Comparison of ENCODE assay signal across 14 cellular contexts in the genomic region with DNA sequence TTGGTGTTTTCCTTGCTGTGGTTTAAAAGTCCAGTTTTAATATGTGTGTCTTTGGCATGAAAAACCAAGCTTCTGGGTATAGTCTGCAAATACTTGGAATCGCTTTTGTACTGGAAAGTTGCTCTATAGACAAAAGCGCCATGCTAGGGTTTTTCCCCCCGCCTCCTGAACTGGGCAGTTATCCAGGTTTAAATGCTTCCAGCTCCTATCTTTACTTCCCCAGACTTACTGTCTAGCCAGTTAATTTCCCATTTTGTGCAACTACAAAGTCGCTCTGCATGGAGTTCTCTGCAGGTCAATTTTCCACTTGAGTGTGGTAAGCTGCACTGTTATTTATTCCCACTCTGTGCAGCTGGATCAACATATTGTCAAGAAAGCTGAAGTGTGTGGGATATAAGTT. TPM values are rescaled to one million over a fixed set of nuclear protein-coding genes. Genes with fewer than 3 reads are reported as not detected.
A peak's percentile ranks its signal among the peaks of the same experiment; 100 is the strongest.
DNase-seq lines count a peak whose midpoint lies in the region; ATAC-seq and TF ChIP-seq lines count a peak whose summit lies in the region.
"Had no signal": no experiment of that assay in that cellular context is flagged by ENCODE, and none has a peak within 500 bp of the region (broad histone marks: within the 10 kb centered on the region; RNA-seq: fewer than 3 reads in every experiment).

No MANE protein-coding gene starts in this region.

- ATAC-seq in GM23338 (no peak), GM19023 (IDR thresholded peaks at IDR 0.05; ENCODE audit: unreplicated experiment) (no peak)
- ATAC-seq: GM12878 had no signal

- peak overlapping the region; percentile 75 for H3K27ac Mint-ChIP-seq in GM23338
- H3K27ac Mint-ChIP-seq in neural progenitor cell, result no peak overlapping the region
- H3K27ac Mint-ChIP-seq: activated naive CD4-positive, alpha-beta T cell treated with anti-CD3 and anti-CD28 coated beads, Interleukin-2, amount 10 ng/mL, durations not matched to agents 7 days and 5 days had no signal

- DNase-seq in GM23338 (ENCODE audit: low spot score), result no peak
- DNase-seq in NCI-H2196 (lab: John Stamatoyannopoulos, UW; ENCODE audit: unreplicated experiment), result peak; percentile 39
- DNase-seq in coronary artery (ENCODE audit: low spot score), result no peak
- no peak for DNase-seq in neural progenitor cell (ENCODE audit: low spot score)
- DNase-seq in stimulated activated naive CD4-positive, alpha-beta T cell treated with Interleukin-2 at 50 U/mL for 16 hours (lab: John Stamatoyannopoulos, UW), result no peak
- DNase-seq in uterus, result no peak
- DNase-seq: activated CD4-positive, alpha-beta T cell treated with anti-CD3 and anti-CD28 coated beads, Interleukin-2, amount 50 U/mL, for 1 hour; activated naive CD4-positive, alpha-beta T cell treated with anti-CD3 and anti-CD28 coated beads, Interleukin-2, amount 10 ng/mL, durations not matched to agents 7 days and 5 days; NCI-H526 treated with DMSO at 0.1 percent for 48 hours; stimulated activated CD4-positive, alpha-beta T cell treated with anti-CD3 and anti-CD28 coated beads, Interleukin-2, amount 100 ng/mL, for 48 hours; SW 1271 had no signal

- intact Hi-C loops in uterus (cut with DNase I; ENCODE audit: low total_unique reads), result loop anchor here (10.0 kb wide), 1 partner anchor 140 kb away; no protein-coding TSS in a partner anchor

- H3K4me1 ChIP-seq in GM23338 (ENCODE audit: insufficient read depth) (peaks cover 50% of the 10 kb centered on the region), neural progenitor cell (peaks cover 20% of the 10 kb centered on the region), uterus (peaks cover 0 to 9% of the 10 kb centered on the region in 2 donors)

- TF ChIP-seq CTCF in GM23338 (conservative IDR thresholded peaks at IDR 0.05; ENCODE audit: low read depth in 2 of 2) (no peak), coronary artery (IDR thresholded peaks at IDR 0.05) (no peak), neural progenitor cell (IDR thresholded peaks at IDR 0.05) (no peak), uterus (IDR thresholded peaks at IDR 0.05) (no peak)

- peaks cover 10% of the 10 kb centered on the region for H3K27me3 Mint-ChIP-seq in GM23338 (ENCODE audit: insufficient read depth, low read depth, poor library complexity)
- peaks cover 13% of the 10 kb centered on the region for H3K27me3 Mint-ChIP-seq in neural progenitor cell (ENCODE audit: insufficient read depth, low read depth)

- peak overlapping the region; percentile 81 for H3K27ac ChIP-seq in GM23338 (ENCODE audit: low read depth)
- H3K27ac ChIP-seq in coronary artery, result peak overlapping the region in 1 of 2 donors; percentile 94
- no peak overlapping the region for H3K27ac ChIP-seq in neural progenitor cell
- H3K27ac ChIP-seq in uterus, result peak overlapping the region in 1 of 2 donors; percentile 23
- H3K27ac ChIP-seq: neutrophil had no signal

- no peaks in the 10 kb centered on the region for H3K9me2 ChIP-seq in GM23338 (ENCODE audit: insufficient read depth)

- no peaks in the 10 kb centered on the region for H3K27me3 ChIP-seq in GM23338 (ENCODE audit: insufficient read depth)
- H3K27me3 ChIP-seq in neural progenitor cell, result peaks cover 27% of the 10 kb centered on the region
- no peaks in the 10 kb centered on the region for H3K27me3 ChIP-seq in uterus

- H3K9me3 Mint-ChIP-seq in GM23338 (no peaks in the 10 kb centered on the region), neural progenitor cell (no peaks in the 10 kb centered on the region)
- H3K9me3 Mint-ChIP-seq: activated naive CD4-positive, alpha-beta T cell treated with anti-CD3 and anti-CD28 coated beads, Interleukin-2, amount 10 ng/mL, durations not matched to agents 7 days and 5 days had no signal

- H3K4me3 ChIP-seq in GM23338 (peak overlapping the region; percentile 98), coronary artery (peak overlapping the region; percentile 90), neural progenitor cell (no peak overlapping the region), uterus (peak overlapping the region in 1 of 2 donors; percentile 3)
- H3K4me3 ChIP-seq: GM12878 had no signal

- H2AFZ ChIP-seq in GM23338 (no peak overlapping the region), neural progenitor cell (replicated peaks) (no peak overlapping the region)

- H3F3A ChIP-seq in GM23338 (replicated peaks; ENCODE audit: low read depth) (peaks cover 59% of the 10 kb centered on the region), neural progenitor cell (ENCODE audit: low read depth) (peaks cover 9% of the 10 kb centered on the region)

- H3K4me1 Mint-ChIP-seq in GM23338, result peaks cover 73% of the 10 kb centered on the region
- H3K4me1 Mint-ChIP-seq in neural progenitor cell, result peaks cover 63% of the 10 kb centered on the region

- H3K4me3 Mint-ChIP-seq in GM23338, result peak overlapping the region; percentile 91
- peak overlapping the region; percentile 68 for H3K4me3 Mint-ChIP-seq in neural progenitor cell
- H3K4me3 Mint-ChIP-seq: activated naive CD4-positive, alpha-beta T cell treated with anti-CD3 and anti-CD28 coated beads, Interleukin-2, amount 10 ng/mL, durations not matched to agents 7 days and 5 days had no signal

- peaks cover 27% of the 10 kb centered on the region for H4K20me1 ChIP-seq in GM23338 (replicated peaks; ENCODE audit: insufficient read depth)
- peaks cover 7% of the 10 kb centered on the region for H4K20me1 ChIP-seq in neural progenitor cell (ENCODE audit: low read depth)

- H3K9ac ChIP-seq in neural progenitor cell, result no peak overlapping the region

- H3K4me2 ChIP-seq in GM23338 (peak overlapping the region; percentile 98), neural progenitor cell (no peak overlapping the region)

- peaks cover 54% of the 10 kb centered on the region for H3K36me3 Mint-ChIP-seq in GM23338 (ENCODE audit: low read depth)
- H3K36me3 Mint-ChIP-seq in neural progenitor cell, result peaks cover 31% of the 10 kb centered on the region
- H3K36me3 Mint-ChIP-seq: activated naive CD4-positive, alpha-beta T cell treated with anti-CD3 and anti-CD28 coated beads, Interleukin-2, amount 10 ng/mL, durations not matched to agents 7 days and 5 days had no signal

- no peak for TF ChIP-seq POLR2A in uterus (IDR thresholded peaks at IDR 0.05)

- no peaks in the 10 kb centered on the region for H3K9me3 ChIP-seq in neural progenitor cell (ENCODE audit: low read depth)
- H3K9me3 ChIP-seq in uterus, result no peaks in the 10 kb centered on the region
- H3K9me3 ChIP-seq: neutrophil had no signal

- peaks cover 35% of the 10 kb centered on the region for H3K79me2 ChIP-seq in GM23338 (replicated peaks; ENCODE audit: insufficient read depth)
- peaks cover 8% of the 10 kb centered on the region for H3K79me2 ChIP-seq in neural progenitor cell (ENCODE audit: low read depth)

- H3K36me3 ChIP-seq in GM23338 (ENCODE audit: insufficient read depth) (peaks cover 36% of the 10 kb centered on the region), neural progenitor cell (no peaks in the 10 kb centered on the region), uterus (no peaks in the 10 kb centered on the region)
- H3K36me3 ChIP-seq: neutrophil had no signal

RNA-seq across cellular contexts. Expression of gene RASL11B, which starts 2.7 kb away (rescaled TPM):
- 97.0 and 100.0 TPM in 2 replicates for total RNA-seq in GM23338 (2014; rRNA removed; shearing (Covaris generic))
- polyA plus RNA-seq in GM23338 (2016; fragmentation: Nextera tagmentation; extraction: Ambion mirVana), result 66.8 and 69.7 TPM in 2 replicates
- 6.8 and 10.1 TPM in 2 replicates for total RNA-seq in neural progenitor cell (ENCODE audit: low replicate concordance)
- 10 to 100 TPM in 1 of 4 donors, 1 to 10 TPM in 2, under 1 TPM in 1; 0.29 to 36.4 (median 4.4) TPM for total RNA-seq in uterus
